17 cellular contexts compared by ENCODE assay signal in the genomic region with DNA sequence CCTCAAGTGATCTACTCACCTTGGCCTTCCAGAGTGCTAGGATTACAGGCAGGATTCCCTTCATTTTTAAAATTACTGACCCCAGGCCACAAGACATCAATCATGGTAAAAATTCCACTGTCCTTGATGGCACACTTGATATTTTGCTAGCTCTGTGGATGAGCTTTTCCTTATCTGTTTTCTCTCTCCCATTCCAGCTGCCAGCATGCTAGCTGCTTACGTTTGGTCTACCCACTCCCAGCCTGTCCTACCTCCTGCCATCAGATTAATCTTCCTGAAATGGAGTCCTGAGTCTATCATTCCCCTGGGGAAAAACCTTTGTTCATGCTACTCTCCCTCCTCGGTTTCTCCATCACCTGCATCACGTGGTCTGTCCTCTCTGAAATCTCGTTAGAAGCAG.
DNase-seq lines count a peak whose midpoint lies in the region; ATAC-seq, FAIRE-seq and TF ChIP-seq lines count a peak whose summit lies in the region.
"Had no signal": no experiment of that assay in that cellular context is flagged by ENCODE, and none has a peak within 500 bp of the region (broad histone marks: within the 10 kb centered on the region; RNA-seq: fewer than 3 reads in every experiment).

No MANE protein-coding gene starts in this region.

- peaks cover 0 to 5% of the 10 kb centered on the region in 2 experiments; a peak in 1 of 4 replicates for H3K4me1 ChIP-seq in SK-N-SH (ENCODE audit: control insufficient read depth in 1 of 2, insufficient read depth in 2 of 2, low read depth in 1 of 2, low read length in 1 of 2)

- H3F3A ChIP-seq in SK-N-SH (replicated peaks; ENCODE audit: insufficient read depth): no peaks in the 10 kb centered on the region

- H3K27me3 Mint-ChIP-seq in immature natural killer cell (ENCODE audit: low read depth in 3 of 3): peaks cover 0 to 1% (median 0%) of the 10 kb centered on the region in 3 donors

- TF ChIP-seq RAD21 in SK-N-SH (IDR thresholded peaks at IDR 0.05; ENCODE audit: low read length): no peak

- H3K4me2 ChIP-seq in SK-N-SH: no peak overlapping the region

- POLR2A ChIA-PET in SK-N-SH (lab: Yijun Ruan, JAX): no interaction called here

- H3K4me3 ChIP-seq in SK-N-SH (ENCODE audit: low read depth in 2 of 2, low read length in 1 of 2): no peak overlapping the region

- no peak for TF ChIP-seq POLR2A in H54 (IDR thresholded peaks at IDR 0.05; ENCODE audit: low read depth, low read length)

- no peaks in the 10 kb centered on the region for H3K9me2 ChIP-seq in SK-N-SH

- H3K4me1 Mint-ChIP-seq in immature natural killer cell: peaks cover 73 to 77% of the 10 kb centered on the region in 2 donors
- H3K4me1 Mint-ChIP-seq in stimulated activated effector memory CD8-positive, alpha-beta T cell treated with anti-CD3 and anti-CD28 coated beads, Interleukin-12 subunit alpha, Interleukin-12 subunit beta, amount 100 ng/mL, for 72 hours: peaks cover 28% of the 10 kb centered on the region

- peak overlapping the region; percentile 42 to 81 (median 47) for H3K27ac Mint-ChIP-seq in immature natural killer cell
- peak overlapping the region; percentile 53 for H3K27ac Mint-ChIP-seq in stimulated activated effector memory CD8-positive, alpha-beta T cell treated with anti-CD3 and anti-CD28 coated beads, Interleukin-12 subunit alpha, Interleukin-12 subunit beta, amount 100 ng/mL, for 72 hours

- H3K36me3 Mint-ChIP-seq in immature natural killer cell: peaks cover 0 to 10% (median 0%) of the 10 kb centered on the region in 3 donors
- H3K36me3 Mint-ChIP-seq in stimulated activated effector memory CD8-positive, alpha-beta T cell treated with anti-CD3 and anti-CD28 coated beads, Interleukin-12 subunit alpha, Interleukin-12 subunit beta, amount 100 ng/mL, for 72 hours: peaks cover 13% of the 10 kb centered on the region

- DNase-seq in NCI-H82 (lab: John Stamatoyannopoulos, UW) (peak; percentile 64), NCI-H82 treated with DMSO at 0.1 percent for 48 hours (lab: John Stamatoyannopoulos, UW; ENCODE audit: unreplicated experiment) (no peak), SK-N-SH (peak; percentile 32), immature natural killer cell (no peak), AG08395 (ENCODE audit: low spot score) (no peak), H54 (ENCODE audit: insufficient read length, low spot score) (no peak)
- no peak for DNase-seq in stimulated activated effector memory CD8-positive, alpha-beta T cell treated with anti-CD3 and anti-CD28 coated beads, Interleukin-12 subunit alpha, Interleukin-12 subunit beta, amount 100 ng/mL, for 72 hours (ENCODE audit: low spot score in 2 of 2)
- DNase-seq: EL, GOT3, Karpas-422, NCI-H1105 treated with DMSO at 0.1 percent for 48 hours, NCI-H2171 treated with DMSO at 0.1 percent for 48 hours, NCI-H524, OCI-M1, RPMI8226 had no signal

- no peaks in the 10 kb centered on the region for H3K36me3 ChIP-seq in SK-N-SH (replicated peaks in 1 of 2; ENCODE audit: control insufficient read depth in 1 of 2, insufficient read depth in 2 of 2, low read length in 1 of 2)

- ATAC-seq in stimulated activated effector memory CD8-positive, alpha-beta T cell treated with anti-CD3 and anti-CD28 coated beads, Interleukin-12 subunit alpha, Interleukin-12 subunit beta, amount 100 ng/mL, for 72 hours: no peak
- no peak for ATAC-seq in HG03175 (IDR thresholded peaks at IDR 0.05; ENCODE audit: unreplicated experiment)

- no peaks in the 10 kb centered on the region for H3K9me3 Mint-ChIP-seq in immature natural killer cell
- H3K9me3 Mint-ChIP-seq in stimulated activated effector memory CD8-positive, alpha-beta T cell treated with anti-CD3 and anti-CD28 coated beads, Interleukin-12 subunit alpha, Interleukin-12 subunit beta, amount 100 ng/mL, for 72 hours: no peaks in the 10 kb centered on the region

- no peaks in the 10 kb centered on the region for H3K27me3 ChIP-seq in SK-N-SH (ENCODE audit: insufficient read depth)

- no peak overlapping the region for H3K4me3 Mint-ChIP-seq in immature natural killer cell
- no peak overlapping the region for H3K4me3 Mint-ChIP-seq in stimulated activated effector memory CD8-positive, alpha-beta T cell treated with anti-CD3 and anti-CD28 coated beads, Interleukin-12 subunit alpha, Interleukin-12 subunit beta, amount 100 ng/mL, for 72 hours

- CTCF ChIA-PET in SK-N-SH (lab: Yijun Ruan, JAX): interaction anchor here (1.0 to 1.6 kb wide), 2 partner anchors 30 to 57 kb away, joined by 3 to 5 read pairs; no protein-coding TSS in a partner anchor

- FAIRE-seq in H54 (lab: Jason Lieb, UNC): no peak
- FAIRE-seq: A204.1 had no signal

- H3K9ac ChIP-seq in SK-N-SH: no peak overlapping the region

- WGBS in SK-N-SH (ENCODE audit: low lambda C conversion rate): 65% methylated on average over 4 of the region's 4 CpGs

- 0 out of 4 replicates have a peak overlapping the region, but pooled peaks of 1 of the 2 experiments have one; percentile 13 for H3K27ac ChIP-seq in SK-N-SH (ENCODE audit: low read depth in 2 of 2, low read length in 1 of 2)

- TF ChIP-seq CTCF in SK-N-SH (IDR thresholded peaks at IDR 0.05): no peak

- TF ChIP-seq EP300 in SK-N-SH (IDR thresholded peaks at IDR 0.05; ENCODE audit: borderline replicate concordance in 1 of 2, low read depth in 1 of 2, low read length in 1 of 2): no peak

- no peaks in the 10 kb centered on the region for H3K79me2 ChIP-seq in SK-N-SH (ENCODE audit: insufficient read depth)

- no peak overlapping the region for H2AFZ ChIP-seq in SK-N-SH (ENCODE audit: low read depth)

- H4K20me1 ChIP-seq in SK-N-SH (ENCODE audit: insufficient read depth): no peaks in the 10 kb centered on the region

- 0 out of 2 replicates have a peak, but pooled peaks cover 5% of the 10 kb centered on the region for H3K9me3 ChIP-seq in SK-N-SH

TF ChIP-seq in SK-N-SH, 30 proteins besides CTCF, POLR2A, EP300 and RAD21:
- TF ChIP-seq FOSL2 (IDR thresholded peaks at IDR 0.05; ENCODE audit: borderline replicate concordance, low read depth) (no peak), SIN3A (IDR thresholded peaks at IDR 0.05; ENCODE audit: borderline replicate concordance, low read depth, low read length) (no peak), MEF2A (IDR thresholded peaks at IDR 0.05; ENCODE audit: borderline replicate concordance, low read depth) (no peak), SMC3 (IDR thresholded peaks at IDR 0.05; ENCODE audit: low read depth, low read length) (no peak), TAF1 (IDR thresholded peaks at IDR 0.05; ENCODE audit: borderline replicate concordance, low read depth, low read length) (no peak), POLR2AphosphoS5 (IDR thresholded peaks at IDR 0.05; ENCODE audit: low read depth, low read length) (no peak)
- TF ChIP-seq, protein P1, sequence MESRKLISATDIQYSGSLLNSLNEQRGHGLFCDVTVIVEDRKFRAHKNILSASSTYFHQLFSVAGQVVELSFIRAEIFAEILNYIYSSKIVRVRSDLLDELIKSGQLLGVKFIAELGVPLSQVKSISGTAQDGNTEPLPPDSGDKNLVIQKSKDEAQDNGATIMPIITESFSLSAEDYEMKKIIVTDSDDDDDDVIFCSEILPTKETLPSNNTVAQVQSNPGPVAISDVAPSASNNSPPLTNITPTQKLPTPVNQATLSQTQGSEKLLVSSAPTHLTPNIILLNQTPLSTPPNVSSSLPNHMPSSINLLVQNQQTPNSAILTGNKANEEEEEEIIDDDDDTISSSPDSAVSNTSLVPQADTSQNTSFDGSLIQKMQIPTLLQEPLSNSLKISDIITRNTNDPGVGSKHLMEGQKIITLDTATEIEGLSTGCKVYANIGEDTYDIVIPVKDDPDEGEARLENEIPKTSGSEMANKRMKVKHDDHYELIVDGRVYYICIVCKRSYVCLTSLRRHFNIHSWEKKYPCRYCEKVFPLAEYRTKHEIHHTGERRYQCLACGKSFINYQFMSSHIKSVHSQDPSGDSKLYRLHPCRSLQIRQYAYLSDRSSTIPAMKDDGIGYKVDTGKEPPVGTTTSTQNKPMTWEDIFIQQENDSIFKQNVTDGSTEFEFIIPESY (IDR thresholded peaks at IDR 0.05; ENCODE audit: borderline replicate concordance, low read depth): no peak

Comparison
In these comparisons a context has a peak if more than half of its experiments do, and no peak if none do; other contexts are left out.
1. DNase-seq: peak in NCI-H82 (single experiment) and SK-N-SH (single experiment); none in NCI-H82 treated with DMSO at 0.1 percent for 48 hours (single experiment), immature natural killer cell (0 of 3), stimulated activated effector memory CD8-positive, alpha-beta T cell treated with anti-CD3 and anti-CD28 coated beads, Interleukin-12 subunit alpha, Interleukin-12 subunit beta, amount 100 ng/mL, for 72 hours (0 of 2), AG08395 (single experiment) and H54 (single experiment).